8 cellular contexts compared by ENCODE assay signal in genomic region chr13:45055902-45056648, GRCh38.
DNase-seq lines count a peak whose midpoint lies in the region; ATAC-seq lines count a peak whose summit lies in the region.

No MANE protein-coding gene starts in this region.

- peak; percentile 17 for ATAC-seq in GM18498 (IDR thresholded peaks at IDR 0.05; ENCODE audit: unreplicated experiment)

- no peaks in the 10 kb centered on the region for H3K27me3 ChIP-seq in MG63

- peak overlapping the region; percentile 90 for H3K27ac ChIP-seq in cingulate gyrus (ENCODE audit: low read depth, low read length)

- DNase-seq in MG63 (peak; percentile 91), nucleus accumbens (lab: John Stamatoyannopoulos, UW) (peak in 32 of 56 donors; percentile 2 to 57 (median 32)), NCI-H1417 (lab: John Stamatoyannopoulos, UW) (no peak), mesenteric fat pad (ENCODE audit: low spot score) (no peak)
- no peak for DNase-seq in activated CD8-positive, alpha-beta memory T cell treated with anti-CD3 and anti-CD28 coated beads, Interleukin-2, amount 50 U/mL, for 4 hours
- no peak for DNase-seq in activated CD4-positive, alpha-beta T cell treated with anti-CD3 and anti-CD28 coated beads, Interleukin-2, amount 50 U/mL, for 4 hours

- H3K4me3 ChIP-seq in MG63: peak overlapping the region; percentile 13

- no peaks in the 10 kb centered on the region for H3K36me3 ChIP-seq in MG63

- no peaks in the 10 kb centered on the region for H3K9me3 ChIP-seq in MG63

Comparison
In these comparisons a context has a peak if more than half of its experiments do, and no peak if none do; other contexts are left out.
1. DNase-seq: peak in MG63 (single experiment) and nucleus accumbens (32 of 56); none in NCI-H1417 (0 of 3), activated CD8-positive, alpha-beta memory T cell treated with anti-CD3 and anti-CD28 coated beads, Interleukin-2, amount 50 U/mL, for 4 hours (single experiment), mesenteric fat pad (single experiment) and activated CD4-positive, alpha-beta T cell treated with anti-CD3 and anti-CD28 coated beads, Interleukin-2, amount 50 U/mL, for 4 hours (0 of 2).